In the genomic region with DNA sequence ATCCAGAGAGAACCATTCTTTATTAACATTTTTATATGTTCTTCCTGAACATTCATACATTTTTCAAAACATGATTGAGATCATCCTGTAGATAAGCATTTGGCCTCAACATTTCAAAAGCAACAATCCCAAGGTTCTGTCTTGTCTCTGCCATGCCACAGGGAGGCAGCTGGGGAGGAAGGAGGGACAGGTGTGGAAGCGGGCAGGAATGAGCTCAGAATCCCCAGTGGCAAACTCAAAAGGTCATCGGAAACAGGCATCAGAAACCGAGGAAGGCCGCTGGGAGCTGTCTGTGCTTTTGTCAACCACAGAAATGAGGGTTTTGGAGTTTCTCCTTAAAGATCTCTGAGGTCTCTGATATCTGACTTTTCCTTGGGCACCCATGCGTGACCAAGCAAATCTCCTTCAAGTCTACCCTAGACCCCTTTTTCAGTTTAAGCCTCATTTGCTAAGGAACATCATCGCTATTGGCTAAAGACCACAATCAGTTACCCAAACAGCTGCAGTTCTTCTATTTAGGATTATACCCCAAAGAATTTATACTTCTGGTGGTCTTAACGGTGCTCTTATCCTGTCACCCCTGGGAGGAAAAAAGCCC, we compare ENCODE assay signal across 16 cellular contexts. TPM values are rescaled to one million over a fixed set of nuclear protein-coding genes. Genes with fewer than 3 reads are reported as not detected.
DNase-seq lines count a peak whose midpoint lies in the region; ATAC-seq and TF ChIP-seq lines count a peak whose summit lies in the region.
"Had no signal": no experiment of that assay in that cellular context is flagged by ENCODE, and none has a peak within 500 bp of the region (broad histone marks: within the 10 kb centered on the region; RNA-seq: fewer than 3 reads in every experiment).

No MANE protein-coding gene starts in this region.

- no peaks in the 10 kb centered on the region for H3K27me3 Mint-ChIP-seq in activated naive CD8-positive, alpha-beta T cell treated with anti-CD3 and anti-CD28 coated beads, Interleukin-2, amount 10 ng/mL, durations not matched to agents 7 days and 5 days
- H3K27me3 Mint-ChIP-seq in activated naive CD8-positive, alpha-beta T cell treated with anti-CD3 and anti-CD28 coated beads, Interleukin-2, amount 50 U/mL, for 24 hours, result no peaks in the 10 kb centered on the region
- H3K27me3 Mint-ChIP-seq in stimulated activated naive B cell treated with anti-CD40 and anti-IgM and Interleukin-4, amounts not matched to agents 10 μg/mL and 1 μg/mL and 100 μg/mL, for 72 hours, result peaks cover 0 to under 1% of the 10 kb centered on the region in 2 donors

- peak overlapping the region; percentile 58 to 75 for H3K27ac ChIP-seq in coronary artery
- peak overlapping the region; percentile 69 for H3K27ac ChIP-seq in vagina

- ATAC-seq in activated naive CD8-positive, alpha-beta T cell treated with anti-CD3 and anti-CD28 coated beads, Interleukin-2, amount 10 ng/mL, durations not matched to agents 7 days and 5 days (ENCODE audit: low read depth), result no peak
- no peak for ATAC-seq in activated naive CD8-positive, alpha-beta T cell treated with anti-CD3 and anti-CD28 coated beads, Interleukin-2, amount 50 U/mL, for 24 hours
- no peak for ATAC-seq in stimulated activated naive B cell treated with anti-CD40 and anti-IgM and Interleukin-4, amounts not matched to agents 10 μg/mL and 1 μg/mL and 100 μg/mL, for 72 hours (replicated peaks)
- ATAC-seq in HG02870 (IDR thresholded peaks at IDR 0.05; ENCODE audit: unreplicated experiment), result no peak
- ATAC-seq: HCT116 had no signal

- TF ChIP-seq CTCF in coronary artery (IDR thresholded peaks at IDR 0.05) (no peak), vagina (IDR thresholded peaks at IDR 0.05) (no peak)

- H3K4me3 ChIP-seq in coronary artery (no peak overlapping the region), vagina (no peak overlapping the region)
- H3K4me3 ChIP-seq: GM23248 had no signal

- no peak for DNase-seq in activated naive CD8-positive, alpha-beta T cell treated with anti-CD3 and anti-CD28 coated beads, Interleukin-2, amount 10 ng/mL, durations not matched to agents 7 days and 5 days
- no peak for DNase-seq in activated naive CD8-positive, alpha-beta T cell treated with anti-CD3 and anti-CD28 coated beads, Interleukin-2, amount 50 U/mL, for 24 hours
- DNase-seq in coronary artery (ENCODE audit: low spot score) (no peak), vagina (ENCODE audit: extremely low spot score in 2 of 2) (no peak), Kasumi-1 (lab: John Stamatoyannopoulos, UW) (no peak), AML-193 (lab: John Stamatoyannopoulos, UW) (no peak)
- DNase-seq in stimulated activated naive B cell treated with anti-CD40 and anti-IgM and Interleukin-4, amounts not matched to agents 10 μg/mL and 1 μg/mL and 100 μg/mL, for 72 hours, result no peak
- DNase-seq: CD4-positive, CD25-positive, alpha-beta regulatory T cell; NCI-H1048; NCI-H2227 treated with DMSO at 0.1 percent for 48 hours; NCI-H524 treated with DMSO at 0.1 percent for 48 hours; OCI-M1; RPMI8226 had no signal

- H3K4me3 Mint-ChIP-seq in activated naive CD8-positive, alpha-beta T cell treated with anti-CD3 and anti-CD28 coated beads, Interleukin-2, amount 10 ng/mL, durations not matched to agents 7 days and 5 days, result no peak overlapping the region
- H3K4me3 Mint-ChIP-seq in activated naive CD8-positive, alpha-beta T cell treated with anti-CD3 and anti-CD28 coated beads, Interleukin-2, amount 50 U/mL, for 24 hours, result no peak overlapping the region
- H3K4me3 Mint-ChIP-seq in stimulated activated naive B cell treated with anti-CD40 and anti-IgM and Interleukin-4, amounts not matched to agents 10 μg/mL and 1 μg/mL and 100 μg/mL, for 72 hours, result no peak overlapping the region
- H3K4me3 Mint-ChIP-seq: CD4-positive, CD25-positive, alpha-beta regulatory T cell had no signal

- H3K27me3 ChIP-seq in vagina, result no peaks in the 10 kb centered on the region

- POLR2A ChIA-PET in activated naive CD8-positive, alpha-beta T cell treated with anti-CD3 and anti-CD28 coated beads, Interleukin-2, amount 10 ng/mL, durations not matched to agents 7 days and 5 days (lab: Charles Lee), result interaction anchor here (0.6 kb wide), 1 partner anchor 71 kb away, joined by 6 read pairs; a partner anchor contains a TSS

- intact Hi-C loops in vagina (cut with DNase I), result no loop called here

- no peaks in the 10 kb centered on the region for H3K9me3 ChIP-seq in vagina

- peaks cover 22% of the 10 kb centered on the region for H3K4me1 ChIP-seq in vagina

- peak overlapping the region; percentile 31 for H3K27ac Mint-ChIP-seq in activated naive CD8-positive, alpha-beta T cell treated with anti-CD3 and anti-CD28 coated beads, Interleukin-2, amount 10 ng/mL, durations not matched to agents 7 days and 5 days
- H3K27ac Mint-ChIP-seq in activated naive CD8-positive, alpha-beta T cell treated with anti-CD3 and anti-CD28 coated beads, Interleukin-2, amount 50 U/mL, for 24 hours, result no peak overlapping the region
- H3K27ac Mint-ChIP-seq in stimulated activated naive B cell treated with anti-CD40 and anti-IgM and Interleukin-4, amounts not matched to agents 10 μg/mL and 1 μg/mL and 100 μg/mL, for 72 hours, result peak overlapping the region; percentile 63

- no peak for TF ChIP-seq POLR2A in vagina (IDR thresholded peaks at IDR 0.05)

- H3K4me1 Mint-ChIP-seq in activated naive CD8-positive, alpha-beta T cell treated with anti-CD3 and anti-CD28 coated beads, Interleukin-2, amount 10 ng/mL, durations not matched to agents 7 days and 5 days, result peaks cover 15% of the 10 kb centered on the region
- H3K4me1 Mint-ChIP-seq in activated naive CD8-positive, alpha-beta T cell treated with anti-CD3 and anti-CD28 coated beads, Interleukin-2, amount 50 U/mL, for 24 hours, result peaks cover 27% of the 10 kb centered on the region
- peaks cover 9 to 19% of the 10 kb centered on the region in 2 donors for H3K4me1 Mint-ChIP-seq in stimulated activated naive B cell treated with anti-CD40 and anti-IgM and Interleukin-4, amounts not matched to agents 10 μg/mL and 1 μg/mL and 100 μg/mL, for 72 hours

- no peaks in the 10 kb centered on the region for H3K9me3 Mint-ChIP-seq in activated naive CD8-positive, alpha-beta T cell treated with anti-CD3 and anti-CD28 coated beads, Interleukin-2, amount 10 ng/mL, durations not matched to agents 7 days and 5 days
- no peaks in the 10 kb centered on the region for H3K9me3 Mint-ChIP-seq in activated naive CD8-positive, alpha-beta T cell treated with anti-CD3 and anti-CD28 coated beads, Interleukin-2, amount 50 U/mL, for 24 hours
- no peaks in the 10 kb centered on the region for H3K9me3 Mint-ChIP-seq in stimulated activated naive B cell treated with anti-CD40 and anti-IgM and Interleukin-4, amounts not matched to agents 10 μg/mL and 1 μg/mL and 100 μg/mL, for 72 hours
- H3K9me3 Mint-ChIP-seq: CD4-positive, CD25-positive, alpha-beta regulatory T cell had no signal

- H3K36me3 ChIP-seq in vagina, result no peaks in the 10 kb centered on the region

- no peaks in the 10 kb centered on the region for H3K36me3 Mint-ChIP-seq in activated naive CD8-positive, alpha-beta T cell treated with anti-CD3 and anti-CD28 coated beads, Interleukin-2, amount 10 ng/mL, durations not matched to agents 7 days and 5 days
- peaks cover 1% of the 10 kb centered on the region for H3K36me3 Mint-ChIP-seq in activated naive CD8-positive, alpha-beta T cell treated with anti-CD3 and anti-CD28 coated beads, Interleukin-2, amount 50 U/mL, for 24 hours (ENCODE audit: low read depth)
- peaks cover 3 to 8% of the 10 kb centered on the region in 2 donors for H3K36me3 Mint-ChIP-seq in stimulated activated naive B cell treated with anti-CD40 and anti-IgM and Interleukin-4, amounts not matched to agents 10 μg/mL and 1 μg/mL and 100 μg/mL, for 72 hours

RNA-seq across cellular contexts. Expression of a gene that starts 34.0 kb away (rescaled TPM):
- 100 to 1,000 TPM; 211 TPM for total RNA-seq in activated naive CD8-positive, alpha-beta T cell treated with anti-CD3 and anti-CD28 coated beads, Interleukin-2, amount 10 ng/mL, durations not matched to agents 7 days and 5 days
- total RNA-seq in vagina, result 28.5 TPM
